ENCODE assay signal across 26 cellular contexts in genomic region chr5:159257007-159257406, GRCh38.
"Had no signal": no experiment of that assay in that cellular context is flagged by ENCODE, and none has a peak within 500 bp of the region (broad histone marks: within the 10 kb centered on the region; RNA-seq: fewer than 3 reads in every experiment).

No MANE protein-coding gene starts in this region.

- H3K27me3 Mint-ChIP-seq: stimulated activated memory B cell treated with anti-CD40 and anti-IgM and Interleukin-4, amounts not matched to agents 10 μg/mL and 1 μg/mL and 100 μg/mL, for 72 hours had no signal

- H3K27me3 ChIP-seq: left lung, testis had no signal

- H3K36me3 ChIP-seq: heart right ventricle, left lung, prostate gland, sigmoid colon, tibial artery had no signal

- H3K4me1 ChIP-seq: prostate gland, testis, tibial artery had no signal

- DNase-seq: cortex of kidney; foreskin fibroblast; glutamatergic neuron; heart right ventricle; hippocampal formation; left cardiac atrium; left lung; mesenchymal stem cell; mucosa of descending colon; naive B cell; right cardiac atrium; sigmoid colon; stimulated activated CD4-positive, alpha-beta T cell treated with anti-CD3 and anti-CD28 coated beads, Interleukin-2, amount 100 ng/mL, for 24 hours; stimulated activated CD4-positive, alpha-beta T cell treated with anti-CD3 and anti-CD28 coated beads, Interleukin-4, amount 100 ng/mL, for 4 hours; stimulated activated naive CD8-positive, alpha-beta T cell treated with anti-CD3 and anti-CD28 coated beads, Interleukin-15, Interleukin-2, amounts not matched to agents 100 U/mL and 50 U/mL, for 24 hours; substantia nigra; testis; tibial artery had no signal

- H3K9me3 Mint-ChIP-seq: stimulated activated memory B cell treated with anti-CD40 and anti-IgM and Interleukin-4, amounts not matched to agents 10 μg/mL and 1 μg/mL and 100 μg/mL, for 72 hours; type B pancreatic cell had no signal

- H3K4me3 ChIP-seq: heart right ventricle, left lung, mucosa of descending colon, prostate gland, sigmoid colon, testis, tibial artery had no signal

- H3K9me3 ChIP-seq: heart right ventricle, left lung, mucosa of descending colon, prostate gland, sigmoid colon, testis, tibial artery had no signal

- H3K27ac Mint-ChIP-seq: mesothelial cell of epicardium; natural killer cell treated with Interleukin-12 subunit alpha and Interleukin-12 subunit beta and Interleukin-15 and Interleukin-18, amount 100 ng/mL, for 72 hours; stimulated activated memory B cell treated with anti-CD40 and anti-IgM and Interleukin-4, amounts not matched to agents 10 μg/mL and 1 μg/mL and 100 μg/mL, for 72 hours; type B pancreatic cell had no signal

- H3K4me3 Mint-ChIP-seq: mesothelial cell of epicardium; natural killer cell treated with Interleukin-12 subunit alpha and Interleukin-12 subunit beta and Interleukin-15 and Interleukin-18, amount 100 ng/mL, for 72 hours; neural crest cell; stimulated activated memory B cell treated with anti-CD40 and anti-IgM and Interleukin-4, amounts not matched to agents 10 μg/mL and 1 μg/mL and 100 μg/mL, for 72 hours; type B pancreatic cell had no signal

- H3K27ac ChIP-seq: epithelial cell of prostate, heart right ventricle, left lung, prostate gland, sigmoid colon, testis, tibial artery had no signal

- FAIRE-seq: islet of Langerhans had no signal

- H3K36me3 Mint-ChIP-seq: mesothelial cell of epicardium; naive B cell; stimulated activated memory B cell treated with anti-CD40 and anti-IgM and Interleukin-4, amounts not matched to agents 10 μg/mL and 1 μg/mL and 100 μg/mL, for 72 hours; type B pancreatic cell had no signal
